15 cellular contexts compared by ENCODE assay signal in genomic region chr2:179252439-179252838, GRCh38.
DNase-seq lines count a peak whose midpoint lies in the region; ATAC-seq and TF ChIP-seq lines count a peak whose summit lies in the region.
"Had no signal": no experiment of that assay in that cellular context is flagged by ENCODE, and none has a peak within 500 bp of the region (broad histone marks: within the 10 kb centered on the region; RNA-seq: fewer than 3 reads in every experiment).

No MANE protein-coding gene starts in this region.

- H2AFZ ChIP-seq in OCI-LY3 (ENCODE audit: low read depth, low read length): 0 out of 2 replicates have a peak overlapping the region, but pooled peaks have one; percentile 8

- no peaks in the 10 kb centered on the region for H3K79me2 ChIP-seq in OCI-LY3 (ENCODE audit: low read length)

- H3K4me3 ChIP-seq in OCI-LY3 (ENCODE audit: low read length): no peak overlapping the region
- H3K4me3 ChIP-seq in neutrophil (ENCODE audit: low read depth in 1 of 2, low read length in 1 of 2): no peak overlapping the region
- H3K4me3 ChIP-seq in brain microvascular endothelial cell (ENCODE audit: low read depth, low read length): no peak overlapping the region
- H3K4me3 ChIP-seq: ascending aorta, lower lobe of right lung had no signal

- H3K9me3 Mint-ChIP-seq in T-helper 2 cell treated with Interferon-gamma antibody and Interleukin-4, amounts not matched to agents 5 μg/mL and 100 μg/mL, for 36 hours: peaks cover 22% of the 10 kb centered on the region

- no peak overlapping the region for H3K4me3 Mint-ChIP-seq in T-helper 2 cell treated with Interferon-gamma antibody and Interleukin-4, amounts not matched to agents 5 μg/mL and 100 μg/mL, for 36 hours

- in situ Hi-C loops in brain microvascular endothelial cell (cut with HindIII; ENCODE audit: low pct_ligation_motif_present, low sequenced_read_pairs): no loop called here

- H3K9me3 ChIP-seq in OCI-LY3 (ENCODE audit: insufficient read depth, low read length) (no peaks in the 10 kb centered on the region), neutrophil (no peaks in the 10 kb centered on the region)
- H3K9me3 ChIP-seq: ascending aorta, lower lobe of right lung had no signal

- peaks cover 19% of the 10 kb centered on the region for H3K36me3 Mint-ChIP-seq in T-helper 2 cell treated with Interferon-gamma antibody and Interleukin-4, amounts not matched to agents 5 μg/mL and 100 μg/mL, for 36 hours (ENCODE audit: low read depth)

- TF ChIP-seq CTCF in OCI-LY3 (IDR thresholded peaks at IDR 0.05; ENCODE audit: low read depth, low read length): no peak
- no peak for TF ChIP-seq CTCF in neutrophil (IDR thresholded peaks at IDR 0.05)
- no peak for TF ChIP-seq CTCF in brain microvascular endothelial cell (IDR thresholded peaks at IDR 0.05; ENCODE audit: low read depth, low read length, missing control alignments)

- H3K27me3 ChIP-seq in OCI-LY3 (ENCODE audit: low read depth, low read length) (no peaks in the 10 kb centered on the region), neutrophil (no peaks in the 10 kb centered on the region), brain microvascular endothelial cell (replicated peaks) (no peaks in the 10 kb centered on the region)
- H3K27me3 ChIP-seq: ascending aorta had no signal

- ATAC-seq in GM21529 (IDR thresholded peaks at IDR 0.05; ENCODE audit: unreplicated experiment): peak; percentile 30
- no peak for ATAC-seq in GM18873 (IDR thresholded peaks at IDR 0.05; ENCODE audit: low FRiP score, unreplicated experiment)
- ATAC-seq: lower lobe of right lung, SK-N-SH treated with all-trans-retinoic acid at 6 μM for 48 hours had no signal

- H4K20me1 ChIP-seq in OCI-LY3 (ENCODE audit: insufficient read depth, low read length): 0 out of 2 replicates have a peak, but pooled peaks cover 5% of the 10 kb centered on the region

- H3K4me1 ChIP-seq in OCI-LY3 (ENCODE audit: low read length) (peaks cover 15% of the 10 kb centered on the region), neutrophil (ENCODE audit: control insufficient read depth in 1 of 2, insufficient read depth in 1 of 2, low read depth in 1 of 2, low read length in 1 of 2) (peaks cover 0 to 19% of the 10 kb centered on the region in 2 experiments)

- peak overlapping the region; percentile 51 for H3K4me2 ChIP-seq in OCI-LY3 (ENCODE audit: low read length)

- DNase-seq in T-helper 2 cell treated with Interferon-gamma antibody and Interleukin-4, amounts not matched to agents 5 μg/mL and 100 μg/mL, for 36 hours (ENCODE audit: low spot score): no peak
- no peak for DNase-seq in T-helper 2 cell
- DNase-seq in stimulated activated naive CD4-positive, alpha-beta T cell treated with Interleukin-2 at 50 U/mL for 16 hours (lab: John Stamatoyannopoulos, UW): no peak
- no peak for DNase-seq in brain microvascular endothelial cell
- DNase-seq: activated CD4-positive, CD25-positive, alpha-beta regulatory T cell; activated T-cell treated with anti-CD3 and anti-CD28 coated beads, Interleukin-2, amount 50 U/mL, for 1 hour; lower lobe of right lung; NCI-H2029 treated with DMSO at 0.1 percent for 48 hours had no signal

- peak overlapping the region; percentile 15 for H3K27ac Mint-ChIP-seq in T-helper 2 cell treated with Interferon-gamma antibody and Interleukin-4, amounts not matched to agents 5 μg/mL and 100 μg/mL, for 36 hours

- H3K9ac ChIP-seq in OCI-LY3 (ENCODE audit: low read length): no peak overlapping the region

- H3K27ac ChIP-seq in OCI-LY3 (ENCODE audit: low read length) (no peak overlapping the region), neutrophil (peak overlapping the region; percentile 26), brain microvascular endothelial cell (no peak overlapping the region)
- H3K27ac ChIP-seq: 22Rv1, lower lobe of right lung had no signal

- H3K4me1 Mint-ChIP-seq in T-helper 2 cell treated with Interferon-gamma antibody and Interleukin-4, amounts not matched to agents 5 μg/mL and 100 μg/mL, for 36 hours (ENCODE audit: low read depth): peaks cover 34% of the 10 kb centered on the region

- H3K36me3 ChIP-seq in OCI-LY3 (replicated peaks; ENCODE audit: low read depth, low read length) (peaks cover 6% of the 10 kb centered on the region), neutrophil (no peaks in the 10 kb centered on the region), brain microvascular endothelial cell (replicated peaks) (no peaks in the 10 kb centered on the region)
- H3K36me3 ChIP-seq: ascending aorta, lower lobe of right lung had no signal

- H3K27me3 Mint-ChIP-seq in T-helper 2 cell treated with Interferon-gamma antibody and Interleukin-4, amounts not matched to agents 5 μg/mL and 100 μg/mL, for 36 hours (ENCODE audit: low read depth): no peaks in the 10 kb centered on the region
